9 cellular contexts compared by ENCODE assay signal in the genomic region with DNA sequence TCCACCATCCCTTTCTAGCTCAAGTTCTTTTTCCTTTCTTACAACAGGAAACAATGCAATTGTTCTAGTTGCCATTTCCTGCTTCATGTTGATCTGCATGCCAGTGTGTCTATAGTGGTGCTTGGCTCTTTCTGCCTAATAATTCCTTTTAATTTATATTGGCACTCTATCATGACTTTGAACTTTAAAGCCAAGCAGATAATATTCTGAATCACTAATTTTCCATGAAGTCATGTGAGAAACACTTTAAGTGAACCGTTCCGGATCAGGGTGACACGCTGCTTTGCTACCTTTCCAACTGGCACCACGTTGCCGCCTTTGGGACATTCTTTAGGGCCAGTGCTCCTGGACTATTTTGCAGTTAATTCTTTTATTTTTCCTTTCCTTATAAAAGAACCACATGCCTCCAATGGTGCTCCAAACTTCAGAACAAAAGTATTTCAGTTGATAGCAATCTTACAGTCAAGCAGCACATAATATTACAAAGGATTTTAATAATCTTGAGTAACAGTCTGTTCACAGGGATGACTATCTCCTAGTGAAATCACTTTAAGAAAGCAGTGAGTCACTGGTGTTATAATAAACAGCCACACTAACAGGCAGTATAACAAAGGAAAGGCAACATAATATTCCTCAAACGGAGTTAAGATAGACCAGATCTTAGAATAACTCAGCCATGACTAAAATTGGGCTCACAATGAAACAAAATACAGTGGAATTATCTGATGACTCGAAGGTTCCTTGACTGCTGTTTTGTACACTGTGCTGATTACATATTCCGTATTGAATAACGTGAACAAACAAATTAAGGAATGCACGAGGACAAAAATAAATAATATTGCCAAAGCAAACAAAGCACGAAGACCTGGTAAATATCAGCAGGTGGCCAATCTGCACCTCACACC. TPM values are rescaled to one million over a fixed set of nuclear protein-coding genes. Genes with fewer than 3 reads are reported as not detected.
A peak's percentile ranks its signal among the peaks of the same experiment; 100 is the strongest.
DNase-seq lines count a peak whose midpoint lies in the region; ATAC-seq and TF ChIP-seq lines count a peak whose summit lies in the region.
"Had no signal": no experiment of that assay in that cellular context is flagged by ENCODE, and none has a peak within 500 bp of the region (broad histone marks: within the 10 kb centered on the region; RNA-seq: fewer than 3 reads in every experiment).

No MANE protein-coding gene starts in this region.

- H3K4me1 ChIP-seq in PC-3 (ENCODE audit: insufficient read depth, low read length) (peaks cover 67% of the 10 kb centered on the region), gastrocnemius medialis (peaks cover 19 to 27% of the 10 kb centered on the region in 2 donors)
- no peaks in the 10 kb centered on the region for H3K4me1 ChIP-seq in CD8-positive, alpha-beta T cell (ENCODE audit: insufficient read depth, low read length)

- ATAC-seq in PC-3 (peak; percentile 85), gastrocnemius medialis (peak; percentile 78 to 91)
- ATAC-seq in CD8-positive, alpha-beta T cell: no peak

- POLR2A ChIA-PET in PC-3 (lab: Charles Lee; ENCODE audit: unreplicated experiment): no interaction called here
- POLR2A ChIA-PET in CD8-positive, alpha-beta T cell (lab: Charles Lee): no interaction called here

- H3F3A ChIP-seq in PC-3 (ENCODE audit: low read length, unreplicated experiment): peaks cover 14% of the 10 kb centered on the region

- TF ChIP-seq POLR2A in gastrocnemius medialis (IDR thresholded peaks at IDR 0.05): no peak

- H3K9me3 Mint-ChIP-seq in CD8-positive, alpha-beta T cell: no peaks in the 10 kb centered on the region

- H3K36me3 Mint-ChIP-seq in CD8-positive, alpha-beta T cell: peaks cover 61% of the 10 kb centered on the region

- H3K27ac ChIP-seq in PC-3 (ENCODE audit: low read length) (peak overlapping the region; percentile 86), gastrocnemius medialis (peak overlapping the region; percentile 32 to 63 (median 46))
- H3K27ac ChIP-seq in CD8-positive, alpha-beta T cell (ENCODE audit: low read depth, low read length): no peak overlapping the region

- no peaks in the 10 kb centered on the region for H3K9me2 ChIP-seq in PC-3 (replicated peaks; ENCODE audit: low read length)

- in situ Hi-C loops in gastrocnemius medialis (cut with MboI; ENCODE audit: low sequenced_read_pairs in 4 of 4): loop anchor here in 1 of 4 donors (25.0 kb wide), 1 partner anchor 354 kb away; a partner anchor contains a TSS

- peak overlapping the region; percentile 68 for H3K4me2 ChIP-seq in PC-3 (ENCODE audit: low read length)

- CTCF ChIA-PET in PC-3 (lab: Charles Lee): no interaction called here
- CTCF ChIA-PET in CD8-positive, alpha-beta T cell (lab: Charles Lee): no interaction called here

- no peaks in the 10 kb centered on the region for H3K9me3 ChIP-seq in PC-3 (ENCODE audit: low read length)
- H3K9me3 ChIP-seq in gastrocnemius medialis: no peaks in the 10 kb centered on the region
- H3K9me3 ChIP-seq in CD8-positive, alpha-beta T cell (ENCODE audit: low read length): no peaks in the 10 kb centered on the region

- no peaks in the 10 kb centered on the region for H3K27me3 Mint-ChIP-seq in CD8-positive, alpha-beta T cell (ENCODE audit: low read depth)

- H3K79me2 ChIP-seq in PC-3 (ENCODE audit: low read length): peaks cover 49% of the 10 kb centered on the region

- BruUV-seq in PC-3 (replicated peaks; lab: Mats Ljungman, UMichigan): no TSS peak

- no peak overlapping the region for H3K4me3 Mint-ChIP-seq in CD8-positive, alpha-beta T cell

- H3K27me3 ChIP-seq in PC-3 (ENCODE audit: low read length) (no peaks in the 10 kb centered on the region), gastrocnemius medialis (no peaks in the 10 kb centered on the region)
- H3K27me3 ChIP-seq in CD8-positive, alpha-beta T cell (ENCODE audit: insufficient read depth, low read length): no peaks in the 10 kb centered on the region

- TF ChIP-seq CTCF in PC-3 (conservative IDR thresholded peaks at IDR 0.05; ENCODE audit: low read depth, low read length) (no peak), gastrocnemius medialis (IDR thresholded peaks at IDR 0.05 in 4 of 5, conservative IDR thresholded peaks at IDR 0.05 in 1 of 5) (no peak)
- TF ChIP-seq CTCF in CD8-positive, alpha-beta T cell (IDR thresholded peaks at IDR 0.05): no peak

- peak overlapping the region; percentile 52 for H3K9ac ChIP-seq in PC-3 (ENCODE audit: low read length)

- H2AFZ ChIP-seq in PC-3 (ENCODE audit: low read length): no peak overlapping the region

- H3K36me3 ChIP-seq in PC-3 (ENCODE audit: low read depth, low read length) (peaks cover 15% of the 10 kb centered on the region), gastrocnemius medialis (peaks cover 0 to 24% of the 10 kb centered on the region in 2 donors)
- peaks cover 16% of the 10 kb centered on the region for H3K36me3 ChIP-seq in CD8-positive, alpha-beta T cell (ENCODE audit: insufficient read depth, low read length)

- H3K4me1 Mint-ChIP-seq in CD8-positive, alpha-beta T cell (ENCODE audit: low read depth): peaks cover 12% of the 10 kb centered on the region

- no peak overlapping the region for H3K27ac Mint-ChIP-seq in CD8-positive, alpha-beta T cell

- intact Hi-C loops in PC-3 (cut with micrococcal nuclease): loop anchor here (1.0 to 2.0 kb wide), 2 partner anchors 26 to 108 kb away; no protein-coding TSS in a partner anchor
- intact Hi-C loops in gastrocnemius medialis (cut with DNase I; ENCODE audit: low total_unique reads): no loop called here
- intact Hi-C loops in CD8-positive, alpha-beta T cell (cut with DNase I, micrococcal nuclease): no loop called here

- peaks cover 3% of the 10 kb centered on the region; the same call in 1 of the 2 replicates for H4K20me1 ChIP-seq in PC-3 (ENCODE audit: low read length)

- H3K4me3 ChIP-seq in PC-3 (ENCODE audit: low read length) (peak overlapping the region; percentile 26), gastrocnemius medialis (no peak overlapping the region)
- H3K4me3 ChIP-seq in CD8-positive, alpha-beta T cell (ENCODE audit: low read depth, low read length): no peak overlapping the region

- DNase-seq in NCI-H1092 treated with DMSO at 0.1 percent for 48 hours (lab: John Stamatoyannopoulos, UW): peak; percentile 1
- no peak for DNase-seq in NCI-H1092 (lab: John Stamatoyannopoulos, UW)
- peak; percentile 94 for DNase-seq in PC-3
- DNase-seq in fibroblast of gingiva (ENCODE audit: low read depth): peak; percentile 85
- no peak for DNase-seq in gastrocnemius medialis
- no peak for DNase-seq in SW480 (ENCODE audit: low spot score)
- DNase-seq in retina: no peak
- DNase-seq in CD8-positive, alpha-beta T cell: no peak
- DNase-seq: 8988T had no signal

RNA-seq across cellular contexts. Expression of a gene that starts 19.0 kb away (rescaled TPM):
- total RNA-seq in PC-3 (2014; rRNA removed) (5.8 and 9.1 TPM in 2 replicates), gastrocnemius medialis (10 to 100 TPM in 1 of 4 donors, 1 to 10 TPM in 3; 5.4 to 13.6 (median 9.4) TPM)
- 1 to 10 TPM; 6.3 to 8.9 TPM for total RNA-seq in CD8-positive, alpha-beta T cell

RNA-seq across cellular contexts. Expression of a gene that starts 19.1 kb away (rescaled TPM):
- total RNA-seq in PC-3 (2014; rRNA removed): 64.6 and 72.6 TPM in 2 replicates
- 10 to 100 TPM; 16.0 to 39.9 (median 21.2) TPM for total RNA-seq in gastrocnemius medialis
- total RNA-seq in CD8-positive, alpha-beta T cell: 10 to 100 TPM; 19.9 to 20.7 TPM

Comparison
In these comparisons a context has a peak if more than half of its experiments do, and no peak if none do; other contexts are left out.
1. DNase-seq: peak in NCI-H1092 treated with DMSO at 0.1 percent for 48 hours (single experiment), PC-3 (single experiment) and fibroblast of gingiva (single experiment); none in NCI-H1092 (single experiment), gastrocnemius medialis (0 of 2), SW480 (single experiment), retina (single experiment) and CD8-positive, alpha-beta T cell (0 of 7).